14 cellular contexts compared by ENCODE assay signal in the genomic region with DNA sequence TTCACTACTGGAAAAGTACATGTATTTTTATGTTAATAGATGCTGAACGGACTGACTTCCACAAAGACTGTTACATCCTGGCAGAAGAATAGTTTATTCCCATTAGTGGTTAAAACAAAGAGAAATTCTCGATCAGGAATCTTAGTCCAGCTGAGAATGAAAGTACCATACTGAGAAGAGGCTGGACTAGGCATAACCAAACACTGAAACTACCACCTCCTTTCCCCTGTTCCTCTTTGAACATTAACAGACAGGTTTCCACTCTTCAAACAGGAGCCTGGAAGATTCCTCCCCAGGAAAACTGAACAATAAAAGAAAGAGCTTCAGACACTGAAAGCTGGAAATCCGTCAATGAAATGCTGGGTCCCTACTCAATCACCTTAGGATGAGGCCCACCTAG. TPM values are rescaled to one million over a fixed set of nuclear protein-coding genes. Genes with fewer than 3 reads are reported as not detected.
DNase-seq lines count a peak whose midpoint lies in the region; ATAC-seq and TF ChIP-seq lines count a peak whose summit lies in the region.
"Had no signal": no experiment of that assay in that cellular context is flagged by ENCODE, and none has a peak within 500 bp of the region (broad histone marks: within the 10 kb centered on the region; RNA-seq: fewer than 3 reads in every experiment).

No MANE protein-coding gene starts in this region.

- no peak overlapping the region for H3K4me3 ChIP-seq in adrenal gland
- no peak overlapping the region for H3K4me3 ChIP-seq in esophagus muscularis mucosa
- H3K4me3 ChIP-seq: BLaER1 had no signal

- H3K4me1 ChIP-seq in adrenal gland (replicated peaks in 1 of 2) (peaks cover 17 to 18% of the 10 kb centered on the region in 2 donors), esophagus muscularis mucosa (peaks cover 0 to 4% (median 0%) of the 10 kb centered on the region in 4 donors)
- H3K4me1 ChIP-seq: BLaER1 had no signal

- peak; percentile 63 for ATAC-seq in GM19395 (IDR thresholded peaks at IDR 0.05; ENCODE audit: unreplicated experiment)
- ATAC-seq in HG02870 (IDR thresholded peaks at IDR 0.05; ENCODE audit: unreplicated experiment): peak; percentile 55
- no peak for ATAC-seq in Right ventricle myocardium inferior

- H3K27ac ChIP-seq in adrenal gland (peak overlapping the region in 3 of 5 donors; percentile 47 to 51 (median 50)), esophagus muscularis mucosa (replicated peaks in 1 of 4) (no peak overlapping the region)
- H3K27ac ChIP-seq: BLaER1 had no signal

- TF ChIP-seq POLR2A in adrenal gland (IDR thresholded peaks at IDR 0.05) (no peak), esophagus muscularis mucosa (IDR thresholded peaks at IDR 0.05; ENCODE audit: low read depth) (no peak)

- 89 to 96% (median 93%) methylated on average over 3 of the region's 3 CpGs for WGBS in adrenal gland, 4 donors
- 88% methylated on average over 3 of the region's 3 CpGs for WGBS in esophagus muscularis mucosa

- H3K36me3 ChIP-seq in adrenal gland (replicated peaks in 1 of 2) (no peaks in the 10 kb centered on the region), esophagus muscularis mucosa (peaks cover 0 to 6% (median 0%) of the 10 kb centered on the region in 4 donors)

- intact Hi-C loops in adrenal gland (cut with DNase I) (no loop called here), Right ventricle myocardium inferior (cut with DNase I) (no loop called here), esophagus muscularis mucosa (cut with DNase I) (no loop called here)

- no peak for TF ChIP-seq EP300 in esophagus muscularis mucosa (IDR thresholded peaks at IDR 0.05)

- DNase-seq in adrenal gland (no peak), AML-193 (lab: John Stamatoyannopoulos, UW) (no peak), NCI-H2107 (lab: John Stamatoyannopoulos, UW) (no peak), Right ventricle myocardium inferior (ENCODE audit: missing footprints) (no peak), esophagus muscularis mucosa (ENCODE audit: extremely low spot score) (no peak)
- DNase-seq: activated effector memory CD4-positive, alpha-beta T cell treated with anti-CD3 and anti-CD28 coated beads, Interleukin-2, amount 50 U/mL, for 16 hours; anterior cingulate cortex; glutamatergic neuron; NCI-H2029 treated with DMSO at 0.1 percent for 48 hours; NCI-H526 treated with DMSO at 0.1 percent for 48 hours; retina had no signal

- TF ChIP-seq CTCF in adrenal gland (IDR thresholded peaks at IDR 0.05) (no peak), esophagus muscularis mucosa (IDR thresholded peaks at IDR 0.05) (no peak)

- H3K27me3 ChIP-seq in adrenal gland: no peaks in the 10 kb centered on the region
- H3K27me3 ChIP-seq in esophagus muscularis mucosa: no peaks in the 10 kb centered on the region
- H3K27me3 ChIP-seq: BLaER1 had no signal

- H3K9me3 ChIP-seq in adrenal gland (replicated peaks in 1 of 3) (peaks cover 0 to 5% (median 0%) of the 10 kb centered on the region in 3 donors), esophagus muscularis mucosa (no peaks in the 10 kb centered on the region)

RNA-seq across cellular contexts. Expression of a gene that starts 25.8 kb away (rescaled TPM):
- total RNA-seq in adrenal gland (10 to 100 TPM; 16.8 to 51.0 (median 31.5) TPM), Right ventricle myocardium inferior (5.8 TPM), esophagus muscularis mucosa (10 to 100 TPM in 3 of 4 donors, 1 to 10 TPM in 1; 7.9 to 13.7 (median 11.9) TPM)
- polyA plus RNA-seq in adrenal gland: 10 to 100 TPM in 1 of 3 donors, 1 to 10 TPM in 2; 7.0 to 51.7 (median 7.0) TPM

Comparison
In these comparisons a context has a peak if more than half of its experiments do, and no peak if none do; other contexts are left out.
1. H3K27ac ChIP-seq: peak in adrenal gland (3 of 5); none in esophagus muscularis mucosa (0 of 4).